In genomic region chr10:97016728-97017473, GRCh38 we compare ENCODE assay signal across 9 cellular contexts.
DNase-seq lines count a peak whose midpoint lies in the region; ATAC-seq and FAIRE-seq lines count a peak whose summit lies in the region.
"Had no signal": no experiment of that assay in that cellular context is flagged by ENCODE, and none has a peak within 500 bp of the region (broad histone marks: within the 10 kb centered on the region; RNA-seq: fewer than 3 reads in every experiment).

No MANE protein-coding gene starts in this region.

- FAIRE-seq in small intestine (lab: Jason Lieb, UNC): no peak
- FAIRE-seq: colon had no signal

- H3K27me3 Mint-ChIP-seq in activated CD4-positive, alpha-beta T cell treated with anti-CD3 and anti-CD28 coated beads, Interleukin-2, amount 10 ng/mL, durations not matched to agents 24 days and 14 days: no peaks in the 10 kb centered on the region
- H3K27me3 Mint-ChIP-seq in T-helper 17 cell: no peaks in the 10 kb centered on the region

- whole genome bisulfite sequencing in small intestine, 3 donors: 68 to 80% (median 73%) methylated on average over 15 of the region's 15 CpGs

- H3K4me3 ChIP-seq in small intestine (ENCODE audit: low read depth in 1 of 2, low read length in 2 of 2): no peak overlapping the region

- H3K27me3 ChIP-seq in small intestine (ENCODE audit: control insufficient read depth in 2 of 2, insufficient read depth in 2 of 2, low read length in 2 of 2): no peaks in the 10 kb centered on the region

- peak overlapping the region; percentile 29 for H3K4me3 Mint-ChIP-seq in activated CD4-positive, alpha-beta T cell treated with anti-CD3 and anti-CD28 coated beads, Interleukin-2, amount 10 ng/mL, durations not matched to agents 24 days and 14 days
- H3K4me3 Mint-ChIP-seq in T-helper 17 cell: peak overlapping the region; percentile 50

- peak; percentile 75 for DNase-seq in activated CD4-positive, alpha-beta T cell treated with anti-CD3 and anti-CD28 coated beads, Interleukin-2, amount 10 ng/mL, durations not matched to agents 24 days and 14 days
- no peak for DNase-seq in activated CD4-positive, alpha-beta T cell treated with anti-CD3 and anti-CD28 coated beads, Interleukin-2, amount 50 U/mL, for 4 hours
- DNase-seq in T-helper 17 cell (no peak), Right ventricle myocardium inferior (ENCODE audit: missing footprints) (no peak), NCI-H510A (lab: John Stamatoyannopoulos, UW) (no peak), small intestine (no peak)
- DNase-seq in stimulated activated CD8-positive, alpha-beta memory T cell treated with anti-CD3 and anti-CD28 coated beads, Interleukin-4, amount 100 ng/mL, for 48 hours: peak; percentile 62

- no peaks in the 10 kb centered on the region for H3K36me3 Mint-ChIP-seq in activated CD4-positive, alpha-beta T cell treated with anti-CD3 and anti-CD28 coated beads, Interleukin-2, amount 10 ng/mL, durations not matched to agents 24 days and 14 days (ENCODE audit: low read depth)
- no peaks in the 10 kb centered on the region for H3K36me3 Mint-ChIP-seq in T-helper 17 cell (ENCODE audit: low read depth)

- H3K27ac ChIP-seq in small intestine (ENCODE audit: low read depth in 1 of 2, low read length in 1 of 2): no peak overlapping the region

- H3K36me3 ChIP-seq in small intestine (ENCODE audit: control insufficient read depth in 2 of 2, insufficient read depth in 2 of 2, low read length in 2 of 2): no peaks in the 10 kb centered on the region

- intact Hi-C loops in activated CD4-positive, alpha-beta T cell treated with anti-CD3 and anti-CD28 coated beads, Interleukin-2, amount 10 ng/mL, durations not matched to agents 24 days and 14 days (cut with micrococcal nuclease): loop anchor here (2.0 kb wide), 1 partner anchor 38 kb away; no protein-coding TSS in a partner anchor
- intact Hi-C loops in Right ventricle myocardium inferior (cut with DNase I): no loop called here

- H3K9me3 ChIP-seq in T-helper 17 cell (ENCODE audit: control insufficient read depth, low read length, poor library complexity, severe bottlenecking) (no peaks in the 10 kb centered on the region), small intestine (ENCODE audit: control insufficient read depth, low read depth) (no peaks in the 10 kb centered on the region)

- peak overlapping the region; percentile 76 for H3K27ac Mint-ChIP-seq in activated CD4-positive, alpha-beta T cell treated with anti-CD3 and anti-CD28 coated beads, Interleukin-2, amount 10 ng/mL, durations not matched to agents 24 days and 14 days
- peak overlapping the region; percentile 41 for H3K27ac Mint-ChIP-seq in T-helper 17 cell

- no peaks in the 10 kb centered on the region for H3K4me1 ChIP-seq in small intestine (ENCODE audit: control insufficient read depth in 2 of 2, insufficient read depth in 1 of 2, low read depth in 1 of 2, low read length in 1 of 2)

- H3K9me3 Mint-ChIP-seq in activated CD4-positive, alpha-beta T cell treated with anti-CD3 and anti-CD28 coated beads, Interleukin-2, amount 10 ng/mL, durations not matched to agents 24 days and 14 days: no peaks in the 10 kb centered on the region

- ATAC-seq in HG02759 (IDR thresholded peaks at IDR 0.05; ENCODE audit: unreplicated experiment) (peak; percentile 79), T-helper 17 cell (no peak), Right ventricle myocardium inferior (no peak)

- H3K4me1 Mint-ChIP-seq in activated CD4-positive, alpha-beta T cell treated with anti-CD3 and anti-CD28 coated beads, Interleukin-2, amount 10 ng/mL, durations not matched to agents 24 days and 14 days: peaks cover 19% of the 10 kb centered on the region
- H3K4me1 Mint-ChIP-seq in T-helper 17 cell: peaks cover 2% of the 10 kb centered on the region

Comparison
In these comparisons a context has a peak if more than half of its experiments do, and no peak if none do; other contexts are left out.
1. DNase-seq: peak in activated CD4-positive, alpha-beta T cell treated with anti-CD3 and anti-CD28 coated beads, Interleukin-2, amount 10 ng/mL, durations not matched to agents 24 days and 14 days (single experiment) and stimulated activated CD8-positive, alpha-beta memory T cell treated with anti-CD3 and anti-CD28 coated beads, Interleukin-4, amount 100 ng/mL, for 48 hours (single experiment); none in activated CD4-positive, alpha-beta T cell treated with anti-CD3 and anti-CD28 coated beads, Interleukin-2, amount 50 U/mL, for 4 hours (0 of 2), T-helper 17 cell (0 of 3), Right ventricle myocardium inferior (single experiment), NCI-H510A (single experiment) and small intestine (single experiment).